Comparison of ENCODE assay signal across 9 cellular contexts in genomic region chr11:65383778-65384177, GRCh38. TPM values are rescaled to one million over a fixed set of nuclear protein-coding genes. Genes with fewer than 3 reads are reported as not detected.
DNase-seq lines count a peak whose midpoint lies in the region; ATAC-seq lines count a peak whose summit lies in the region.
"Had no signal": no experiment of that assay in that cellular context is flagged by ENCODE, and none has a peak within 500 bp of the region (broad histone marks: within the 10 kb centered on the region; RNA-seq: fewer than 3 reads in every experiment).

No MANE protein-coding gene starts in this region.

- peak overlapping the region; percentile 89 for H3K4me3 Mint-ChIP-seq in activated T-helper 17 cell treated with anti-CD3 and anti-CD28 coated beads, Interleukin-2, amount 50 U/mL, for 72 hours
- H3K4me3 Mint-ChIP-seq in stimulated activated naive CD8-positive, alpha-beta T cell treated with anti-CD3 and anti-CD28 coated beads, Interleukin-15, amount 100 ng/mL, for 72 hours, result peak overlapping the region; percentile 84 to 91

- H3K27ac ChIP-seq in layer of hippocampus (ENCODE audit: low read depth, low read length), result peak overlapping the region; percentile 14

- no peak for ATAC-seq in activated T-helper 17 cell treated with anti-CD3 and anti-CD28 coated beads, Interleukin-2, amount 50 U/mL, for 72 hours (replicated peaks)
- no peak for ATAC-seq in stimulated activated naive CD8-positive, alpha-beta T cell treated with anti-CD3 and anti-CD28 coated beads, Interleukin-15, amount 100 ng/mL, for 72 hours
- ATAC-seq in GM18870 (IDR thresholded peaks at IDR 0.05; ENCODE audit: unreplicated experiment), result no peak

- peak overlapping the region; percentile 94 for H3K27ac Mint-ChIP-seq in activated T-helper 17 cell treated with anti-CD3 and anti-CD28 coated beads, Interleukin-2, amount 50 U/mL, for 72 hours
- H3K27ac Mint-ChIP-seq in stimulated activated naive CD8-positive, alpha-beta T cell treated with anti-CD3 and anti-CD28 coated beads, Interleukin-15, amount 100 ng/mL, for 72 hours, result peak overlapping the region; percentile 81 to 95

- no peaks in the 10 kb centered on the region for H3K27me3 Mint-ChIP-seq in activated T-helper 17 cell treated with anti-CD3 and anti-CD28 coated beads, Interleukin-2, amount 50 U/mL, for 72 hours
- H3K27me3 Mint-ChIP-seq in stimulated activated naive CD8-positive, alpha-beta T cell treated with anti-CD3 and anti-CD28 coated beads, Interleukin-15, amount 100 ng/mL, for 72 hours, result no peaks in the 10 kb centered on the region

- DNase-seq in NCI-H1417 (lab: John Stamatoyannopoulos, UW) (peak in 2 of 3 experiments; percentile 9 to 32), NCI-H1417 treated with DMSO at 0.1 percent for 48 hours (lab: John Stamatoyannopoulos, UW) (no peak), NCI-H2171 (lab: John Stamatoyannopoulos, UW) (no peak), NCI-H2107 (lab: John Stamatoyannopoulos, UW) (no peak)
- no peak for DNase-seq in stimulated activated naive CD8-positive, alpha-beta T cell treated with anti-CD3 and anti-CD28 coated beads, Interleukin-15, amount 100 ng/mL, for 72 hours
- DNase-seq: NCI-H345 had no signal

- peaks cover 21% of the 10 kb centered on the region for H3K36me3 Mint-ChIP-seq in activated T-helper 17 cell treated with anti-CD3 and anti-CD28 coated beads, Interleukin-2, amount 50 U/mL, for 72 hours (ENCODE audit: low read depth)

- no peaks in the 10 kb centered on the region for H3K27me3 ChIP-seq in layer of hippocampus (ENCODE audit: control insufficient read depth, insufficient read depth, low read length)

- peaks cover 24% of the 10 kb centered on the region for H3K4me1 Mint-ChIP-seq in activated T-helper 17 cell treated with anti-CD3 and anti-CD28 coated beads, Interleukin-2, amount 50 U/mL, for 72 hours
- H3K4me1 Mint-ChIP-seq in stimulated activated naive CD8-positive, alpha-beta T cell treated with anti-CD3 and anti-CD28 coated beads, Interleukin-15, amount 100 ng/mL, for 72 hours, result peaks cover 84% of the 10 kb centered on the region

- H3K9me3 Mint-ChIP-seq in activated T-helper 17 cell treated with anti-CD3 and anti-CD28 coated beads, Interleukin-2, amount 50 U/mL, for 72 hours, result no peaks in the 10 kb centered on the region
- H3K9me3 Mint-ChIP-seq in stimulated activated naive CD8-positive, alpha-beta T cell treated with anti-CD3 and anti-CD28 coated beads, Interleukin-15, amount 100 ng/mL, for 72 hours, result no peaks in the 10 kb centered on the region

RNA-seq across cellular contexts. Expression of gene SLC25A45, which starts 1.3 kb away (rescaled TPM):
- 10 to 100 TPM; 18.0 to 20.1 TPM for total RNA-seq in activated T-helper 17 cell treated with anti-CD3 and anti-CD28 coated beads, Interleukin-2, amount 50 U/mL, for 72 hours

RNA-seq across cellular contexts. Expression of gene FRMD8, which starts 2.7 kb away (rescaled TPM):
- 10 to 100 TPM; 49.6 to 52.1 TPM for total RNA-seq in activated T-helper 17 cell treated with anti-CD3 and anti-CD28 coated beads, Interleukin-2, amount 50 U/mL, for 72 hours

RNA-seq across cellular contexts. Expression of gene TIGD3, which starts 29.2 kb away (rescaled TPM):
- 1 to 10 TPM in 1 of 2 donors, under 1 TPM in 1; 0.95 to 1.5 TPM for total RNA-seq in activated T-helper 17 cell treated with anti-CD3 and anti-CD28 coated beads, Interleukin-2, amount 50 U/mL, for 72 hours

RNA-seq across cellular contexts. Expression of gene NEAT1, which starts 38.8 kb away (rescaled TPM):
- 1,000 to 10,000 TPM in 1 of 2 donors, 100 to 1,000 TPM in 1; 823 to 2,912 TPM for total RNA-seq in activated T-helper 17 cell treated with anti-CD3 and anti-CD28 coated beads, Interleukin-2, amount 50 U/mL, for 72 hours

RNA-seq across cellular contexts. Expression of gene DPF2, which starts 50.1 kb away (rescaled TPM):
- total RNA-seq in activated T-helper 17 cell treated with anti-CD3 and anti-CD28 coated beads, Interleukin-2, amount 50 U/mL, for 72 hours, result 10 to 100 TPM; 66.0 to 89.5 TPM

Comparison
In these comparisons a context has a peak if more than half of its experiments do, and no peak if none do; other contexts are left out.
1. DNase-seq: peak in NCI-H1417 (2 of 3); none in NCI-H1417 treated with DMSO at 0.1 percent for 48 hours (single experiment), stimulated activated naive CD8-positive, alpha-beta T cell treated with anti-CD3 and anti-CD28 coated beads, Interleukin-15, amount 100 ng/mL, for 72 hours (0 of 2), NCI-H2171 (single experiment) and NCI-H2107 (single experiment).